9 cellular contexts compared by ENCODE assay signal in genomic region chr9:136327313-136327971, GRCh38. TPM values are rescaled to one million over a fixed set of nuclear protein-coding genes. Genes with fewer than 3 reads are reported as not detected.
DNase-seq lines count a peak whose midpoint lies in the region; ATAC-seq, FAIRE-seq and TF ChIP-seq lines count a peak whose summit lies in the region.
"Had no signal": no experiment of that assay in that cellular context is flagged by ENCODE, and none has a peak within 500 bp of the region (broad histone marks: within the 10 kb centered on the region; RNA-seq: fewer than 3 reads in every experiment).

GPSM1 (plus strand) TSS chr9:136327539; CDS start chr9:136327696, 157 bp downstream.

- FAIRE-seq in bronchial epithelial cell (lab: Jason Lieb, UNC): no peak
- FAIRE-seq: colon had no signal

- no peak for TF ChIP-seq CTCF in bronchial epithelial cell (IDR thresholded peaks at IDR 0.05; ENCODE audit: insufficient read depth, low read length, severe bottlenecking)

- H3K36me3 ChIP-seq in bronchial epithelial cell (ENCODE audit: control insufficient read depth, insufficient read depth, low read length) (no peaks in the 10 kb centered on the region), iPS-20b (ENCODE audit: insufficient read depth, low read depth, low read length) (no peaks in the 10 kb centered on the region), skeletal muscle satellite cell (ENCODE audit: insufficient read depth, low read length) (peaks cover 11% of the 10 kb centered on the region)

- H3K27ac ChIP-seq in iPS-20b (ENCODE audit: low read length): no peak within 1 kb of the TSS

- H3K9ac ChIP-seq in iPS-20b (ENCODE audit: low read depth, low read length) (peak within 1 kb of the TSS; percentile 53; the same call in 1 of the 2 replicates), skeletal muscle satellite cell (ENCODE audit: low read depth, low read length) (peak within 1 kb of the TSS; percentile 85)

- H3K4me1 ChIP-seq in iPS-20b (ENCODE audit: insufficient read depth, low read length) (peaks cover 9% of the 10 kb centered on the region), skeletal muscle satellite cell (ENCODE audit: control insufficient read depth, insufficient read depth, low read length) (peaks cover 27% of the 10 kb centered on the region)

- DNase-seq in NCI-H146 (lab: John Stamatoyannopoulos, UW) (peak; percentile 33), NCI-H146 treated with DMSO at 0.1 percent for 48 hours (lab: John Stamatoyannopoulos, UW; ENCODE audit: unreplicated experiment) (no peak), T-helper 22 cell (ENCODE audit: low read depth) (peak; percentile 14), bronchial epithelial cell (ENCODE audit: low read depth) (no peak), islet precursor cell (no peak)

- peak within 1 kb of the TSS; percentile 54 for H3K4me3 ChIP-seq in bronchial epithelial cell (ENCODE audit: low read depth, low read length)
- H3K4me3 ChIP-seq in iPS-20b (ENCODE audit: low read length): peak within 1 kb of the TSS; percentile 58; the same call in 1 of the 2 replicates
- H3K4me3 ChIP-seq in skeletal muscle satellite cell (ENCODE audit: low read length): peak within 1 kb of the TSS; percentile 81

- no peak for ATAC-seq in HG02970 (IDR thresholded peaks at IDR 0.05; ENCODE audit: low FRiP score, unreplicated experiment)

- peak within 1 kb of the TSS; percentile 86 for H3K4me2 ChIP-seq in skeletal muscle satellite cell (ENCODE audit: low read length)

- H3K27me3 ChIP-seq in bronchial epithelial cell (ENCODE audit: control insufficient read depth, insufficient read depth, low read length) (peaks cover 2% of the 10 kb centered on the region), iPS-20b (ENCODE audit: insufficient read depth, low read length) (no peaks in the 10 kb centered on the region), skeletal muscle satellite cell (ENCODE audit: control insufficient read depth, insufficient read depth, low read length) (no peaks in the 10 kb centered on the region)

- H3K9me3 ChIP-seq in iPS-20b (ENCODE audit: insufficient read depth, low read depth, low read length): no peaks in the 10 kb centered on the region
- no peaks in the 10 kb centered on the region for H3K9me3 ChIP-seq in skeletal muscle satellite cell (replicated peaks; ENCODE audit: low read length)

RNA-seq across cellular contexts. Expression of gene GPSM1, which starts in this region (rescaled TPM):
- 12.3 and 13.4 TPM in 2 replicates for total RNA-seq in bronchial epithelial cell
- total RNA-seq in skeletal muscle satellite cell (2012; rRNA removed): 40.8 and 43.7 TPM in 2 replicates

Comparison
In these comparisons a context has a peak if more than half of its experiments do, and no peak if none do; other contexts are left out.
1. DNase-seq: peak in NCI-H146 (single experiment) and T-helper 22 cell (single experiment); none in NCI-H146 treated with DMSO at 0.1 percent for 48 hours (single experiment), bronchial epithelial cell (single experiment) and islet precursor cell (single experiment).
2. Peak in every context shown above with its lines, with median percentiles within 50 percentile points of each other: H3K4me3 ChIP-seq.